ENCODE assay signal across 17 cellular contexts in the genomic region with DNA sequence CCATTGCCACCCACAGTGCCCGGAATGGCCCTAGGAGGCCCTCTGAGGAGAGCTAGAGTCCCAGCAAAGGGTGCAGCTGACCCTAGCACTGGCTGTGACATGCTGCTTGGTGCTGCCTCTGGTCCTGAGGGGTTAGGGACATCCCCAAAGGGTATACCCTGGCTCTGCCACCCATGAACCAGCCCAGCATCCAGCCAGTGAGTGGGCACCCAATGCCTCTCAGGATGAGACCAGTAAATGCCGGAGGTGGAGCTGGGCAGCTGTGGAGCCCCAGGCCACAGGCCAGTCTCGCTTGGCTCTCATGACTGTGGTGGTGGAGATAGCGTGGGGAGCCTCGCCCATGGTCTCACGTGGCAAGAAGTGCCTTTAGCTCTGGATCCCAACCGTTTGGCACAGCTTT. TPM values are rescaled to one million over a fixed set of nuclear protein-coding genes. Genes with fewer than 3 reads are reported as not detected.
DNase-seq lines count a peak whose midpoint lies in the region; ATAC-seq and TF ChIP-seq lines count a peak whose summit lies in the region.
"Had no signal": no experiment of that assay in that cellular context is flagged by ENCODE, and none has a peak within 500 bp of the region (broad histone marks: within the 10 kb centered on the region; RNA-seq: fewer than 3 reads in every experiment).

No MANE protein-coding gene starts in this region.

- H3K36me3 Mint-ChIP-seq in activated naive CD4-positive, alpha-beta T cell treated with anti-CD3 and anti-CD28 coated beads for 36 hours (ENCODE audit: low read depth): peaks cover 17% of the 10 kb centered on the region
- peaks cover 46% of the 10 kb centered on the region for H3K36me3 Mint-ChIP-seq in activated CD8-positive, alpha-beta T cell treated with anti-CD3 and anti-CD28 coated beads, Interleukin-2, amount 10 ng/mL, durations not matched to agents 7 days and 5 days (ENCODE audit: low read depth)

- H3K27me3 Mint-ChIP-seq in activated naive CD4-positive, alpha-beta T cell treated with anti-CD3 and anti-CD28 coated beads for 36 hours (ENCODE audit: low read depth): no peaks in the 10 kb centered on the region
- H3K27me3 Mint-ChIP-seq in activated CD8-positive, alpha-beta T cell treated with anti-CD3 and anti-CD28 coated beads, Interleukin-2, amount 10 ng/mL, durations not matched to agents 7 days and 5 days (ENCODE audit: low read depth): no peaks in the 10 kb centered on the region
- H3K27me3 Mint-ChIP-seq: T-helper 17 cell had no signal

- POLR2A ChIA-PET in GM10248 (lab: Yijun Ruan, JAX): no interaction called here
- POLR2A ChIA-PET in activated CD8-positive, alpha-beta T cell treated with anti-CD3 and anti-CD28 coated beads, Interleukin-2, amount 10 ng/mL, durations not matched to agents 7 days and 5 days (lab: Charles Lee): interaction anchor here (0.7 to 1.4 kb wide), 2 partner anchors 10 to 86 kb away, joined by 3 to 4 read pairs; no protein-coding TSS in a partner anchor

- ATAC-seq in activated CD8-positive, alpha-beta T cell treated with anti-CD3 and anti-CD28 coated beads, Interleukin-2, amount 10 ng/mL, durations not matched to agents 7 days and 5 days: no peak
- ATAC-seq: left lobe of liver, T-helper 17 cell had no signal

- peak overlapping the region; percentile 30 for H3K27ac Mint-ChIP-seq in activated naive CD4-positive, alpha-beta T cell treated with anti-CD3 and anti-CD28 coated beads for 36 hours
- H3K27ac Mint-ChIP-seq in activated CD8-positive, alpha-beta T cell treated with anti-CD3 and anti-CD28 coated beads, Interleukin-2, amount 10 ng/mL, durations not matched to agents 7 days and 5 days: peak overlapping the region; percentile 94

- CTCF ChIA-PET in activated naive CD4-positive, alpha-beta T cell treated with anti-CD3 and anti-CD28 coated beads for 36 hours (lab: Charles Lee): interaction anchor here (1.6 kb wide), 1 partner anchor 86 kb away, joined by 6 read pairs; no protein-coding TSS in a partner anchor
- CTCF ChIA-PET in GM10248 (lab: Yijun Ruan, JAX): interaction anchor here (0.9 to 3.0 kb wide), 7 partner anchors 9 to 86 kb away, joined by 3 to 12 read pairs (median 3); partner anchors contain the start of gene GFI1B
- CTCF ChIA-PET in activated CD8-positive, alpha-beta T cell treated with anti-CD3 and anti-CD28 coated beads, Interleukin-2, amount 10 ng/mL, durations not matched to agents 7 days and 5 days (lab: Charles Lee): interaction anchor here (1.0 to 2.8 kb wide), 4 partner anchors 35 to 128 kb away, joined by 3 to 20 read pairs (median 8); no protein-coding TSS in a partner anchor

- intact Hi-C loops in activated naive CD4-positive, alpha-beta T cell treated with anti-CD3 and anti-CD28 coated beads for 36 hours (cut with micrococcal nuclease): loop anchor here (2.0 kb wide), 1 partner anchor 89 kb away; no protein-coding TSS in a partner anchor

- H3K4me3 Mint-ChIP-seq in activated naive CD4-positive, alpha-beta T cell treated with anti-CD3 and anti-CD28 coated beads for 36 hours: no peak overlapping the region
- no peak overlapping the region for H3K4me3 Mint-ChIP-seq in activated CD8-positive, alpha-beta T cell treated with anti-CD3 and anti-CD28 coated beads, Interleukin-2, amount 10 ng/mL, durations not matched to agents 7 days and 5 days
- H3K4me3 Mint-ChIP-seq: CD14-positive monocyte, T-helper 17 cell had no signal

- H3K4me1 Mint-ChIP-seq in activated naive CD4-positive, alpha-beta T cell treated with anti-CD3 and anti-CD28 coated beads for 36 hours (ENCODE audit: low read depth): peaks cover 55% of the 10 kb centered on the region
- H3K4me1 Mint-ChIP-seq in activated CD8-positive, alpha-beta T cell treated with anti-CD3 and anti-CD28 coated beads, Interleukin-2, amount 10 ng/mL, durations not matched to agents 7 days and 5 days (ENCODE audit: low read depth): peaks cover 59% of the 10 kb centered on the region

- TF ChIP-seq CTCF in GM10248 (IDR thresholded peaks at IDR 0.05; ENCODE audit: control extremely low read depth, extremely low read depth, low read depth, missing control alignments): no peak

- no peak for DNase-seq in activated naive CD4-positive, alpha-beta T cell treated with anti-CD3 and anti-CD28 coated beads for 36 hours
- no peak for DNase-seq in activated naive CD4-positive, alpha-beta T cell treated with Interleukin-2 at 50 U/mL for 16 hours
- DNase-seq in GM10248 (ENCODE audit: extremely low spot score) (peak; percentile 20), myocyte (ENCODE audit: low read depth) (peak; percentile 74), iPS-NIHi7 (ENCODE audit: extremely low spot score) (no peak), NK-92 (lab: John Stamatoyannopoulos, UW; ENCODE audit: unreplicated experiment) (no peak)
- DNase-seq in activated CD8-positive, alpha-beta T cell treated with anti-CD3 and anti-CD28 coated beads, Interleukin-2, amount 10 ng/mL, durations not matched to agents 7 days and 5 days: no peak
- DNase-seq in stimulated activated CD4-positive, alpha-beta T cell treated with anti-CD3 and anti-CD28 coated beads, Interleukin-2, amount 100 ng/mL, for 24 hours: no peak
- DNase-seq: ACHN, glutamatergic neuron, NCI-H1436, NCI-H69, OCI-M1, SJCRH30, T-helper 17 cell had no signal

- no peaks in the 10 kb centered on the region for H3K9me3 Mint-ChIP-seq in activated naive CD4-positive, alpha-beta T cell treated with anti-CD3 and anti-CD28 coated beads for 36 hours
- no peaks in the 10 kb centered on the region for H3K9me3 Mint-ChIP-seq in activated CD8-positive, alpha-beta T cell treated with anti-CD3 and anti-CD28 coated beads, Interleukin-2, amount 10 ng/mL, durations not matched to agents 7 days and 5 days (ENCODE audit: insufficient read depth)
- H3K9me3 Mint-ChIP-seq: CD14-positive monocyte had no signal

RNA-seq across cellular contexts. Expression of gene CEL, which starts 3.7 kb away (rescaled TPM):
- 1 to 10 TPM; 2.1 to 2.2 TPM for total RNA-seq in activated naive CD4-positive, alpha-beta T cell treated with anti-CD3 and anti-CD28 coated beads for 36 hours
- 1 to 10 TPM; 2.4 to 2.8 TPM for total RNA-seq in activated CD8-positive, alpha-beta T cell treated with anti-CD3 and anti-CD28 coated beads, Interleukin-2, amount 10 ng/mL, durations not matched to agents 7 days and 5 days
- 0.67 and 0.73 TPM in 2 replicates for total RNA-seq in myocyte
- 0.59 TPM for polyA plus RNA-seq in myocyte (2012)
- polyA plus RNA-seq: CD14-positive monocyte had no signal

RNA-seq across cellular contexts. Expression of gene GTF3C5, which starts 27.3 kb away (rescaled TPM):
- 100 to 1,000 TPM; 102 to 108 TPM for total RNA-seq in activated naive CD4-positive, alpha-beta T cell treated with anti-CD3 and anti-CD28 coated beads for 36 hours
- 10 to 100 TPM; 89.3 to 95.7 TPM for total RNA-seq in activated CD8-positive, alpha-beta T cell treated with anti-CD3 and anti-CD28 coated beads, Interleukin-2, amount 10 ng/mL, durations not matched to agents 7 days and 5 days
- 50.6 and 59.6 TPM in 2 replicates for total RNA-seq in myocyte
- polyA plus RNA-seq in myocyte (2012): 33.5 TPM

Comparison
In these comparisons a context has a peak if more than half of its experiments do, and no peak if none do; other contexts are left out.
1. DNase-seq: peak in GM10248 (single experiment) and myocyte (single experiment); none in activated naive CD4-positive, alpha-beta T cell treated with anti-CD3 and anti-CD28 coated beads for 36 hours (single experiment), activated naive CD4-positive, alpha-beta T cell treated with Interleukin-2 at 50 U/mL for 16 hours (single experiment), activated CD8-positive, alpha-beta T cell treated with anti-CD3 and anti-CD28 coated beads, Interleukin-2, amount 10 ng/mL, durations not matched to agents 7 days and 5 days (single experiment), stimulated activated CD4-positive, alpha-beta T cell treated with anti-CD3 and anti-CD28 coated beads, Interleukin-2, amount 100 ng/mL, for 24 hours (0 of 2), iPS-NIHi7 (single experiment) and NK-92 (single experiment).